In the genomic region with DNA sequence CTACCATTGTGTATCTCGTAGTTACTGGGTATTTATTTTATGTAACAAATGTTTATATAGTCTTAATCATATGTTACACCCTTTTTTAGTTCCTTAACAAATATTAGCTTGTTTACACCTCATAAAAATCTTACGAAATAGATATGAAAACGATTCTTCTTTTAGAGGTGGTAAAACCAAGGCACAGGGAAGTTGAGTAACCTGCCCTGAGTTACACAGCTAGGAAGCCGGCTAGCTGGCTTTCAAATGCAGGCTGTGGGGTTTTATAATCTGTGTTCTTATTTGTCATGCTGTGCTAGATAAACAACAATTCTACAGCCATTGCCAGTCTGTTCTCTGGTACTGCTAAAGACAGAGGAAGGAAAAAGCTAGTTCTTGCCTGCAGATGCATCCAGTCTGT, we compare ENCODE assay signal across 15 cellular contexts.
DNase-seq lines count a peak whose midpoint lies in the region; ATAC-seq and TF ChIP-seq lines count a peak whose summit lies in the region.
"Had no signal": no experiment of that assay in that cellular context is flagged by ENCODE, and none has a peak within 500 bp of the region (broad histone marks: within the 10 kb centered on the region; RNA-seq: fewer than 3 reads in every experiment).

No MANE protein-coding gene starts in this region.

- no peak overlapping the region for H3K4me3 Mint-ChIP-seq in neural progenitor cell
- H3K4me3 Mint-ChIP-seq in activated CD4-positive, alpha-beta memory T cell treated with anti-CD3 and anti-CD28 coated beads for 36 hours = no peak overlapping the region

- H4K20me1 ChIP-seq in PC-3 (ENCODE audit: low read length) (no peaks in the 10 kb centered on the region), neural progenitor cell (ENCODE audit: low read depth) (no peaks in the 10 kb centered on the region)
- H4K20me1 ChIP-seq: BLaER1 treated with 17β-estradiol and CSF1 and Interleukin-3, amounts not matched to agents 10 nM and 100 nM had no signal

- intact Hi-C loops in PC-3 (cut with micrococcal nuclease) = loop anchor here (2.0 to 5.0 kb wide), 4 partner anchors 38 to 108 kb away; no protein-coding TSS in a partner anchor
- intact Hi-C loops in activated CD4-positive, alpha-beta memory T cell treated with anti-CD3 and anti-CD28 coated beads for 36 hours (cut with micrococcal nuclease) = no loop called here

- H3K9me2 ChIP-seq in PC-3 (replicated peaks; ENCODE audit: low read length) = no peaks in the 10 kb centered on the region

- H2AFZ ChIP-seq in PC-3 (ENCODE audit: low read length) (no peak overlapping the region), neural progenitor cell (replicated peaks) (no peak overlapping the region)

- H3K27me3 Mint-ChIP-seq in neural progenitor cell (ENCODE audit: insufficient read depth, low read depth) = no peaks in the 10 kb centered on the region
- H3K27me3 Mint-ChIP-seq in activated CD4-positive, alpha-beta memory T cell treated with anti-CD3 and anti-CD28 coated beads for 36 hours = no peaks in the 10 kb centered on the region

- H3K9ac ChIP-seq in PC-3 (ENCODE audit: low read length) (no peak overlapping the region), neural progenitor cell (no peak overlapping the region)
- H3K9ac ChIP-seq: BLaER1 treated with 17β-estradiol and CSF1 and Interleukin-3, amounts not matched to agents 10 nM and 100 nM had no signal

- H3K79me2 ChIP-seq in PC-3 (ENCODE audit: low read length) (no peaks in the 10 kb centered on the region), neural progenitor cell (ENCODE audit: low read depth) (peaks cover 7% of the 10 kb centered on the region)

- H3K4me2 ChIP-seq in PC-3 (ENCODE audit: low read length) = peak overlapping the region; percentile 1; the same call in 1 of the 2 replicates
- no peak overlapping the region for H3K4me2 ChIP-seq in neural progenitor cell
- H3K4me2 ChIP-seq: BLaER1 treated with 17β-estradiol and CSF1 and Interleukin-3, amounts not matched to agents 10 nM and 100 nM had no signal

- H3K9me3 ChIP-seq in PC-3 (ENCODE audit: low read length) = no peaks in the 10 kb centered on the region
- no peaks in the 10 kb centered on the region for H3K9me3 ChIP-seq in neutrophil
- no peaks in the 10 kb centered on the region for H3K9me3 ChIP-seq in neural progenitor cell (ENCODE audit: low read depth)
- H3K9me3 ChIP-seq: BLaER1 treated with 17β-estradiol and CSF1 and Interleukin-3, amounts not matched to agents 10 nM and 100 nM; SJCRH30 had no signal

- peaks cover 29% of the 10 kb centered on the region for H3K4me1 ChIP-seq in PC-3 (ENCODE audit: insufficient read depth, low read length)
- peaks cover 18 to 32% of the 10 kb centered on the region in 2 experiments for H3K4me1 ChIP-seq in neutrophil (ENCODE audit: control insufficient read depth in 1 of 2, insufficient read depth in 1 of 2, low read depth in 1 of 2, low read length in 1 of 2)
- H3K4me1 ChIP-seq in neural progenitor cell = peaks cover 38% of the 10 kb centered on the region
- H3K4me1 ChIP-seq: SJCRH30 had no signal

- DNase-seq in HT-29 (ENCODE audit: low spot score) (peak; percentile 18), PC-3 (peak; percentile 54), epithelial cell of esophagus (ENCODE audit: low read depth) (peak; percentile 29), NCI-H446 treated with DMSO at 0.1 percent for 48 hours (lab: John Stamatoyannopoulos, UW) (no peak), neural progenitor cell (ENCODE audit: low spot score) (no peak)
- DNase-seq in activated CD4-positive, alpha-beta memory T cell treated with anti-CD3 and anti-CD28 coated beads for 36 hours = no peak
- DNase-seq: DMS79, KBM-7, MV-4-11, NCI-H187, NCI-H2107, NCI-H226, SJCRH30 had no signal

- no peak for TF ChIP-seq CTCF in PC-3 (conservative IDR thresholded peaks at IDR 0.05; ENCODE audit: low read depth, low read length)
- TF ChIP-seq CTCF in epithelial cell of esophagus (IDR thresholded peaks at IDR 0.05; ENCODE audit: insufficient read depth, low read depth, low read length, missing control alignments) = no peak
- TF ChIP-seq CTCF in neutrophil (IDR thresholded peaks at IDR 0.05) = no peak
- no peak for TF ChIP-seq CTCF in neural progenitor cell (IDR thresholded peaks at IDR 0.05)

- peaks cover 3% of the 10 kb centered on the region for H3K9me3 Mint-ChIP-seq in neural progenitor cell
- H3K9me3 Mint-ChIP-seq in activated CD4-positive, alpha-beta memory T cell treated with anti-CD3 and anti-CD28 coated beads for 36 hours = no peaks in the 10 kb centered on the region

- no peaks in the 10 kb centered on the region for H3F3A ChIP-seq in PC-3 (ENCODE audit: low read length, unreplicated experiment)
- H3F3A ChIP-seq in neural progenitor cell (ENCODE audit: low read depth) = peaks cover 14% of the 10 kb centered on the region

- no peak overlapping the region for H3K4me3 ChIP-seq in PC-3 (ENCODE audit: low read length)
- no peak overlapping the region for H3K4me3 ChIP-seq in epithelial cell of esophagus (ENCODE audit: low read length)
- H3K4me3 ChIP-seq in neutrophil (ENCODE audit: low read depth in 1 of 2, low read length in 1 of 2) = no peak overlapping the region
- H3K4me3 ChIP-seq in neural progenitor cell = no peak overlapping the region
- H3K4me3 ChIP-seq: BLaER1 treated with 17β-estradiol and CSF1 and Interleukin-3, amounts not matched to agents 10 nM and 100 nM; SJCRH30 had no signal

- peak; percentile 68 for ATAC-seq in PC-3

- H3K36me3 Mint-ChIP-seq in neural progenitor cell = peaks cover 11% of the 10 kb centered on the region
- H3K36me3 Mint-ChIP-seq in activated CD4-positive, alpha-beta memory T cell treated with anti-CD3 and anti-CD28 coated beads for 36 hours = no peaks in the 10 kb centered on the region

- H3K27me3 ChIP-seq in PC-3 (ENCODE audit: low read length) = no peaks in the 10 kb centered on the region
- no peaks in the 10 kb centered on the region for H3K27me3 ChIP-seq in neutrophil
- H3K27me3 ChIP-seq in neural progenitor cell = no peaks in the 10 kb centered on the region
- H3K27me3 ChIP-seq: BLaER1 treated with 17β-estradiol and CSF1 and Interleukin-3, amounts not matched to agents 10 nM and 100 nM; SJCRH30 had no signal

- H3K27ac ChIP-seq in PC-3 (ENCODE audit: low read length) (no peak overlapping the region), neutrophil (peak overlapping the region; percentile 23), neural progenitor cell (no peak overlapping the region)
- H3K27ac ChIP-seq: BLaER1 treated with 17β-estradiol and CSF1 and Interleukin-3, amounts not matched to agents 10 nM and 100 nM; SJCRH30 had no signal

- CTCF ChIA-PET in PC-3 (lab: Charles Lee) = interaction anchor here (1.0 kb wide), 1 partner anchor 51 kb away, joined by 3 read pairs; no protein-coding TSS in a partner anchor
- CTCF ChIA-PET in activated CD4-positive, alpha-beta memory T cell treated with anti-CD3 and anti-CD28 coated beads for 36 hours (lab: Charles Lee) = no interaction called here

- no peaks in the 10 kb centered on the region for H3K36me3 ChIP-seq in PC-3 (ENCODE audit: low read depth, low read length)
- no peaks in the 10 kb centered on the region for H3K36me3 ChIP-seq in neutrophil
- no peaks in the 10 kb centered on the region for H3K36me3 ChIP-seq in neural progenitor cell
- H3K36me3 ChIP-seq: BLaER1 treated with 17β-estradiol and CSF1 and Interleukin-3, amounts not matched to agents 10 nM and 100 nM; SJCRH30 had no signal

- peaks cover 41% of the 10 kb centered on the region for H3K4me1 Mint-ChIP-seq in neural progenitor cell
- H3K4me1 Mint-ChIP-seq in activated CD4-positive, alpha-beta memory T cell treated with anti-CD3 and anti-CD28 coated beads for 36 hours (ENCODE audit: low read depth) = no peaks in the 10 kb centered on the region

- BruUV-seq in PC-3 (replicated peaks; lab: Mats Ljungman, UMichigan) = no TSS peak

- POLR2A ChIA-PET in PC-3 (lab: Charles Lee; ENCODE audit: unreplicated experiment) = interaction anchor here (0.5 to 0.7 kb wide), 2 partner anchors 95 to 320 kb away, joined by 3 to 4 read pairs; no protein-coding TSS in a partner anchor
- POLR2A ChIA-PET in activated CD4-positive, alpha-beta memory T cell treated with anti-CD3 and anti-CD28 coated beads for 36 hours (lab: Charles Lee) = no interaction called here

- H3K27ac Mint-ChIP-seq in neural progenitor cell = no peak overlapping the region
- H3K27ac Mint-ChIP-seq in activated CD4-positive, alpha-beta memory T cell treated with anti-CD3 and anti-CD28 coated beads for 36 hours = no peak overlapping the region

Comparison
In these comparisons a context has a peak if more than half of its experiments do, and no peak if none do; other contexts are left out.
1. DNase-seq: peak in HT-29 (single experiment), PC-3 (single experiment) and epithelial cell of esophagus (single experiment); none in NCI-H446 treated with DMSO at 0.1 percent for 48 hours (single experiment), neural progenitor cell (single experiment) and activated CD4-positive, alpha-beta memory T cell treated with anti-CD3 and anti-CD28 coated beads for 36 hours (single experiment).